ENCODE assay signal across 8 cellular contexts in genomic region chr5:14447958-14448881, GRCh38.
DNase-seq lines count a peak whose midpoint lies in the region; ATAC-seq and TF ChIP-seq lines count a peak whose summit lies in the region.

No MANE protein-coding gene starts in this region.

- H3K27me3 ChIP-seq in endodermal cell (ENCODE audit: control insufficient read depth, insufficient read depth, low read length, poor library complexity, severe bottlenecking): no peaks in the 10 kb centered on the region

- H3K4me3 ChIP-seq in endodermal cell (ENCODE audit: low read length) (no peak overlapping the region), retinal pigment epithelial cell (ENCODE audit: low read length) (no peak overlapping the region)

- H3K4me3 Mint-ChIP-seq in endodermal cell: no peak overlapping the region

- H3K27ac ChIP-seq in endodermal cell (ENCODE audit: low read depth, low read length): peak overlapping the region; percentile 68

- TF ChIP-seq CTCF in endodermal cell (conservative IDR thresholded peaks at IDR 0.05) (no peak), retinal pigment epithelial cell (conservative IDR thresholded peaks at IDR 0.05; ENCODE audit: low read depth, low read length) (peak; percentile 3)

- DNase-seq in endodermal cell (no peak), retinal pigment epithelial cell (ENCODE audit: low read depth) (no peak), DMS153 treated with DMSO at 0.1 percent for 48 hours (lab: John Stamatoyannopoulos, UW; ENCODE audit: unreplicated experiment) (no peak), NCI-H1105 treated with DMSO at 0.1 percent for 48 hours (lab: John Stamatoyannopoulos, UW) (no peak)

- H3K9ac ChIP-seq in endodermal cell (ENCODE audit: extremely low read depth, low read length, poor library complexity, severe bottlenecking): no peak overlapping the region

- H3K27ac Mint-ChIP-seq in endodermal cell: peak overlapping the region; percentile 80

- peaks cover 13% of the 10 kb centered on the region for H3K4me1 Mint-ChIP-seq in endodermal cell

- H3K9me3 Mint-ChIP-seq in endodermal cell: no peaks in the 10 kb centered on the region

- ATAC-seq in GM19438 (IDR thresholded peaks at IDR 0.05; ENCODE audit: low read depth, unreplicated experiment) (peak; percentile 57), HG03469 (IDR thresholded peaks at IDR 0.05; ENCODE audit: unreplicated experiment) (peak; percentile 71), GM19467 (IDR thresholded peaks at IDR 0.05; ENCODE audit: unreplicated experiment) (no peak), HG03175 (IDR thresholded peaks at IDR 0.05; ENCODE audit: unreplicated experiment) (no peak)

- 80 to 90% methylated on average over 12 to 17 of the region's 17 CpGs for WGBS in endodermal cell (ENCODE audit: insufficient coverage in 1 of 2, insufficient read length in 1 of 2), 2 experiments

- H3K27me3 Mint-ChIP-seq in endodermal cell (ENCODE audit: insufficient read depth): no peaks in the 10 kb centered on the region

- H3K9me3 ChIP-seq in endodermal cell (ENCODE audit: control insufficient read depth, low read length): no peaks in the 10 kb centered on the region

- peaks cover 2% of the 10 kb centered on the region for H3K36me3 Mint-ChIP-seq in endodermal cell (ENCODE audit: low read depth)

- no peaks in the 10 kb centered on the region for H3K4me1 ChIP-seq in endodermal cell (ENCODE audit: control insufficient read depth, insufficient read depth, low read length)

- H3K36me3 ChIP-seq in endodermal cell (ENCODE audit: control insufficient read depth, insufficient read depth, low read length): no peaks in the 10 kb centered on the region

Comparison
In these comparisons a context has a peak if more than half of its experiments do, and no peak if none do; other contexts are left out.
1. ATAC-seq: peak in GM19438 (single experiment) and HG03469 (single experiment); none in GM19467 (single experiment) and HG03175 (single experiment).